2 cellular contexts compared by ENCODE assay signal in the genomic region with DNA sequence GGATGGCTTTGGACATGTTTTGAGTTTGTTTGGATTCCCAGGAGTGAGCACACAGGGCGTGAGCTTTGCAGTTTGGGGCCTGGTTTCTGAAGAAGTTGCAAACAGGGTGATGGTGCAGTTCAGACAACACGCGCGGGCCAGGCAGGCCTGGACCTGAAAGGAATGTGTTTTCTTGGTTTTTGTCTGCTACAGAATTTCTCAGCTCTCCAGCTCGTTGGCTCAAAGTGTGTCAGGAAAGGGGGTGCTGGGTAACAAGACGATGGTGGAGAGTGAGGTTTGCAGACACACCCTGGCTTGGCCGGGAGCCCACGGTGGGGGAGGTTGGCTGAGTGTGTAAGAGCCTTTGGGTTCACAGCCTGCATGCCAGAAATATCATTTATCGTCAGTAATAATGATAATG.
TF ChIP-seq lines count a peak whose summit lies in the region.

No MANE protein-coding gene starts in this region.

TF ChIP-seq in A549, 52 proteins besides CTCF, POLR2A, EP300 and RAD21 (continued from another document):
- 0 out of 5 replicates have a peak, but pooled peaks of 1 of the 2 experiments have one; percentile 19 for TF ChIP-seq JUN (IDR thresholded peaks at IDR 0.05)
TF ChIP-seq in A549: peak in this region for 1.

TF ChIP-seq in IMR-90, 13 proteins besides CTCF, POLR2A, EP300 and RAD21 (continued from another document):
- no peak for TF ChIP-seq RFX5 (IDR thresholded peaks at IDR 0.05; ENCODE audit: low read depth, low read length)
- TF ChIP-seq CEBPB (IDR thresholded peaks at IDR 0.05; ENCODE audit: low read depth, low read length) = no peak
- TF ChIP-seq MAFK (IDR thresholded peaks at IDR 0.05; ENCODE audit: low read depth, low read length) = no peak
- TF ChIP-seq FOS (IDR thresholded peaks at IDR 0.05; ENCODE audit: low read depth, low read length) = no peak
- TF ChIP-seq CHD1 (IDR thresholded peaks at IDR 0.05; ENCODE audit: low read depth, low read length) = no peak
- TF ChIP-seq BHLHE40 (IDR thresholded peaks at IDR 0.05; ENCODE audit: low read depth, low read length) = no peak
- no peak for TF ChIP-seq RCOR1 (IDR thresholded peaks at IDR 0.05; ENCODE audit: insufficient replicate concordance, low read length)
- no peak for TF ChIP-seq MAZ (IDR thresholded peaks at IDR 0.05; ENCODE audit: borderline replicate concordance, low read depth, low read length)
- no peak for TF ChIP-seq USF2 (IDR thresholded peaks at IDR 0.05; ENCODE audit: low read depth, low read length)
- no peak for TF ChIP-seq MXI1 (IDR thresholded peaks at IDR 0.05; ENCODE audit: borderline replicate concordance, low read depth, low read length)
- TF ChIP-seq NFE2L2 (IDR thresholded peaks at IDR 0.05; ENCODE audit: low read depth, low read length) = no peak
